ENCODE assay signal across 11 cellular contexts in the genomic region with DNA sequence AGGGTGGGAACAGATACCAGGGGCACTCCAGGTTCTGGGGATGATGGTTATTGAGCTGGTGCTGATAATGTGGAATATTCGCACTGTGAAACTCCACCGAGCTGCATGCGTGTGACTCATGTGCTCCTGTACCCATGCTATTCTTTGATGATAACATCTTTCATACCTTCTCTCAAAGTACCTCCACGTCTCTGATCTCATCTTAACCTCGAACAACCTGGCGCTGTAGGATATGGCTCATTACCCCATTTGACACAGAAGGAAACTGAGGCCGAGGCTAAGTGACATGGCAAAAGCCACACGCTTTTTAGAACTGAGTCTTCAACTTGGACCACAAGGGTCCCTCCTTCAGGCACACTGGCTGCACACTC. TPM values are rescaled to one million over a fixed set of nuclear protein-coding genes. Genes with fewer than 3 reads are reported as not detected.
DNase-seq lines count a peak whose midpoint lies in the region; ATAC-seq and TF ChIP-seq lines count a peak whose summit lies in the region.
"Had no signal": no experiment of that assay in that cellular context is flagged by ENCODE, and none has a peak within 500 bp of the region (broad histone marks: within the 10 kb centered on the region; RNA-seq: fewer than 3 reads in every experiment).

No MANE protein-coding gene starts in this region.

- peak overlapping the region; percentile 11 for H2AK5ac ChIP-seq in mesendoderm (ENCODE audit: low read length)

- H3K4ac ChIP-seq in mesendoderm (ENCODE audit: low read depth, low read length): no peak overlapping the region

- no peak overlapping the region for H3K18ac ChIP-seq in mesendoderm (ENCODE audit: low read length)

- no peaks in the 10 kb centered on the region for H3K9me3 ChIP-seq in PC-9 (ENCODE audit: insufficient read depth, low read depth)
- H3K9me3 ChIP-seq in left lung: no peaks in the 10 kb centered on the region
- H3K9me3 ChIP-seq: HAP-1 had no signal

- H3K36me3 Mint-ChIP-seq in stimulated activated effector memory CD8-positive, alpha-beta T cell treated with anti-CD3 and anti-CD28 coated beads, Interleukin-12 subunit alpha, Interleukin-12 subunit beta, amount 100 ng/mL, for 72 hours: no peaks in the 10 kb centered on the region

- H2AFZ ChIP-seq in PC-9: no peak overlapping the region

- no peak overlapping the region for H3K4me3 Mint-ChIP-seq in stimulated activated effector memory CD8-positive, alpha-beta T cell treated with anti-CD3 and anti-CD28 coated beads, Interleukin-12 subunit alpha, Interleukin-12 subunit beta, amount 100 ng/mL, for 72 hours

- H3K9me3 Mint-ChIP-seq in stimulated activated effector memory CD8-positive, alpha-beta T cell treated with anti-CD3 and anti-CD28 coated beads, Interleukin-12 subunit alpha, Interleukin-12 subunit beta, amount 100 ng/mL, for 72 hours: no peaks in the 10 kb centered on the region

- 0 out of 2 replicates have a peak overlapping the region, but pooled peaks have one; percentile 26 for H3K4me2 ChIP-seq in PC-9
- no peak overlapping the region for H3K4me2 ChIP-seq in mesendoderm (ENCODE audit: low read length)

- no peaks in the 10 kb centered on the region for H3K9me2 ChIP-seq in PC-9 (ENCODE audit: insufficient read depth)

- H3K79me1 ChIP-seq in mesendoderm (ENCODE audit: low read length): no peaks in the 10 kb centered on the region

- no peaks in the 10 kb centered on the region for H4K20me1 ChIP-seq in PC-9 (ENCODE audit: insufficient read depth)

- TF ChIP-seq CTCF in PC-9 (conservative IDR thresholded peaks at IDR 0.05) (no peak), left lung (IDR thresholded peaks at IDR 0.05) (no peak)

- H3K36me3 ChIP-seq in PC-9 (ENCODE audit: low read depth) (no peaks in the 10 kb centered on the region; the same call in 1 of the 2 replicates), mesendoderm (ENCODE audit: control insufficient read depth, insufficient read depth, low read length) (no peaks in the 10 kb centered on the region), left lung (peaks cover 0 to 29% of the 10 kb centered on the region in 2 donors)

- CTCF ChIA-PET in PC-9 (lab: Charles Lee): no interaction called here

- H3K23ac ChIP-seq in mesendoderm (ENCODE audit: low read length): no peak overlapping the region

- no peak overlapping the region for H3K27ac Mint-ChIP-seq in stimulated activated effector memory CD8-positive, alpha-beta T cell treated with anti-CD3 and anti-CD28 coated beads, Interleukin-12 subunit alpha, Interleukin-12 subunit beta, amount 100 ng/mL, for 72 hours

- H3K4me3 ChIP-seq in PC-9 (no peak overlapping the region), mesendoderm (ENCODE audit: low read length) (no peak overlapping the region), left lung (no peak overlapping the region)
- H3K4me3 ChIP-seq: HAP-1 had no signal

- no TSS peak for BruUV-seq in PC-9 (replicated peaks; lab: Mats Ljungman, UMichigan)

- WGBS in mesendoderm (ENCODE audit: extremely low coverage, insufficient coverage, low lambda C conversion rate): no CpG with 5 or more reads among the region's 8 CpGs

- H3K27ac ChIP-seq in PC-9 (0 out of 2 replicates have a peak overlapping the region, but pooled peaks have one; percentile 59), mesendoderm (ENCODE audit: low read depth, low read length) (no peak overlapping the region), left lung (no peak overlapping the region)

- H4K5ac ChIP-seq in mesendoderm (ENCODE audit: low read length): no peak overlapping the region

- no peak overlapping the region for H2BK120ac ChIP-seq in mesendoderm (ENCODE audit: low read depth, low read length)

- no peak for DNase-seq in PC-9
- peak; percentile 34 for DNase-seq in activated naive CD4-positive, alpha-beta T cell treated with anti-CD3 and anti-CD28 coated beads, Interleukin-2, amount 50 U/mL, for 16 hours
- no peak for DNase-seq in mesendoderm
- no peak for DNase-seq in stimulated activated effector memory CD8-positive, alpha-beta T cell treated with anti-CD3 and anti-CD28 coated beads, Interleukin-12 subunit alpha, Interleukin-12 subunit beta, amount 100 ng/mL, for 72 hours (ENCODE audit: low spot score in 2 of 2)
- no peak for DNase-seq in left lung
- DNase-seq in DMS153 (lab: John Stamatoyannopoulos, UW): no peak
- DNase-seq: DND-41; effector CD8-positive, alpha-beta T cell; SIG-M5 had no signal

- no peak overlapping the region for H2BK5ac ChIP-seq in mesendoderm (ENCODE audit: low read length)

- H3K79me2 ChIP-seq in PC-9 (ENCODE audit: low read depth) (no peaks in the 10 kb centered on the region), mesendoderm (ENCODE audit: control insufficient read depth, insufficient read depth, low read length) (no peaks in the 10 kb centered on the region)

- intact Hi-C loops in PC-9 (cut with micrococcal nuclease; ENCODE audit: unreplicated experiment): no loop called here
- intact Hi-C loops in left lung (cut with DNase I): no loop called here

- peak overlapping the region; percentile 22 for H3K56ac ChIP-seq in mesendoderm (ENCODE audit: low read length)

- H3K9ac ChIP-seq in mesendoderm (ENCODE audit: low read length): no peak overlapping the region

- peaks cover 16% of the 10 kb centered on the region for H3F3A ChIP-seq in PC-9 (ENCODE audit: insufficient read depth, low read depth)

- H3K27me3 ChIP-seq in PC-9 (ENCODE audit: insufficient read depth, low read depth) (no peaks in the 10 kb centered on the region), mesendoderm (ENCODE audit: insufficient read depth, low read length, poor library complexity) (no peaks in the 10 kb centered on the region), left lung (no peaks in the 10 kb centered on the region)

- POLR2A ChIA-PET in PC-9 (lab: Charles Lee; ENCODE audit: unreplicated experiment): no interaction called here

- H3K4me1 ChIP-seq in PC-9 (replicated peaks; ENCODE audit: insufficient read depth): peaks cover 49% of the 10 kb centered on the region
- H3K4me1 ChIP-seq in mesendoderm (ENCODE audit: control insufficient read depth, low read depth, low read length): peaks cover 16% of the 10 kb centered on the region
- H3K4me1 ChIP-seq in left lung: peaks cover 18 to 20% of the 10 kb centered on the region in 2 donors

- peaks cover 11% of the 10 kb centered on the region for H3K4me1 Mint-ChIP-seq in stimulated activated effector memory CD8-positive, alpha-beta T cell treated with anti-CD3 and anti-CD28 coated beads, Interleukin-12 subunit alpha, Interleukin-12 subunit beta, amount 100 ng/mL, for 72 hours

- ATAC-seq in stimulated activated effector memory CD8-positive, alpha-beta T cell treated with anti-CD3 and anti-CD28 coated beads, Interleukin-12 subunit alpha, Interleukin-12 subunit beta, amount 100 ng/mL, for 72 hours: peak; percentile 70
- ATAC-seq in left lung (no peak), HG03045 (IDR thresholded peaks at IDR 0.05; ENCODE audit: unreplicated experiment) (no peak)

- H4K8ac ChIP-seq in mesendoderm (ENCODE audit: low read depth, low read length): no peak overlapping the region

- no peak overlapping the region for H2BK15ac ChIP-seq in mesendoderm (replicated peaks; ENCODE audit: low read depth)

RNA-seq across cellular contexts. Expression of a gene that starts 30.2 kb away (rescaled TPM):
- 49.7 and 50.3 TPM in 2 replicates for total RNA-seq in PC-9 (2021)
- polyA plus RNA-seq in mesendoderm (2013, experiment 1 of 2): 33.9 TPM
- polyA plus RNA-seq in mesendoderm (2013, experiment 2 of 2): 35.9 TPM
- 10 to 100 TPM; 39.2 to 39.8 TPM for total RNA-seq in left lung
